In genomic region chr18:24530630-24531111, GRCh38 we compare ENCODE assay signal across 12 cellular contexts.
DNase-seq lines count a peak whose midpoint lies in the region; ATAC-seq, FAIRE-seq and TF ChIP-seq lines count a peak whose summit lies in the region.
"Had no signal": no experiment of that assay in that cellular context is flagged by ENCODE, and none has a peak within 500 bp of the region (broad histone marks: within the 10 kb centered on the region; RNA-seq: fewer than 3 reads in every experiment).

No MANE protein-coding gene starts in this region.

- peak; percentile 39 for DNase-seq in activated CD4-positive, alpha-beta T cell treated with anti-CD3 and anti-CD28 coated beads for 36 hours
- DNase-seq in activated CD4-positive, alpha-beta T cell treated with anti-CD3 and anti-CD28 coated beads, Interleukin-2, amount 50 U/mL, for 1 hour, result no peak
- DNase-seq in NOMO-1 treated with dmso at 0.1 percent for 144 hours (lab: John Stamatoyannopoulos, UW; ENCODE audit: unreplicated experiment) (peak; percentile 93), esophagus muscularis mucosa (ENCODE audit: extremely low spot score) (peak; percentile 75), small intestine (peak; percentile 30), spleen (no peak), coronary artery (ENCODE audit: low spot score) (no peak)
- DNase-seq: activated B cell treated with CpG ODN at 0.5 μM for 24 hours, BE2C, erythroblast had no signal

- TF ChIP-seq POLR2A in esophagus muscularis mucosa (IDR thresholded peaks at IDR 0.05; ENCODE audit: low read depth) (no peak), spleen (IDR thresholded peaks at IDR 0.05) (no peak)

- H3K4me1 ChIP-seq in esophagus muscularis mucosa, result peaks cover 0 to 6% (median 0%) of the 10 kb centered on the region in 4 donors
- H3K4me1 ChIP-seq in small intestine (ENCODE audit: control insufficient read depth in 2 of 2, insufficient read depth in 1 of 2, low read depth in 1 of 2, low read length in 1 of 2), result peaks cover 0 to 3% of the 10 kb centered on the region in 2 donors
- H3K4me1 ChIP-seq in spleen, result peaks cover 0 to 9% (median 0%) of the 10 kb centered on the region in 6 donors
- H3K4me1 ChIP-seq: BE2C had no signal

- peaks cover 5% of the 10 kb centered on the region for H3K4me1 Mint-ChIP-seq in activated CD4-positive, alpha-beta T cell treated with anti-CD3 and anti-CD28 coated beads for 36 hours
- H3K4me1 Mint-ChIP-seq: activated B cell treated with CpG ODN at 0.5 μM for 24 hours, IgD-negative memory B cell had no signal

- peak; percentile 91 for ATAC-seq in activated CD4-positive, alpha-beta T cell treated with anti-CD3 and anti-CD28 coated beads for 36 hours
- no peak for ATAC-seq in GM18858 (IDR thresholded peaks at IDR 0.05; ENCODE audit: unreplicated experiment)

- CTCF ChIA-PET in activated CD4-positive, alpha-beta T cell treated with anti-CD3 and anti-CD28 coated beads for 36 hours (lab: Charles Lee), result interaction anchor here (0.7 to 0.9 kb wide), 3 partner anchors 12 to 1805 kb away, joined by 3 to 4 read pairs (median 4); no protein-coding TSS in a partner anchor

- no peak for FAIRE-seq in small intestine (lab: Jason Lieb, UNC)

- no peak overlapping the region for H3K4me3 ChIP-seq in esophagus muscularis mucosa
- H3K4me3 ChIP-seq in small intestine (ENCODE audit: low read depth in 1 of 2, low read length in 2 of 2), result no peak overlapping the region
- H3K4me3 ChIP-seq in spleen, result no peak overlapping the region
- no peak overlapping the region for H3K4me3 ChIP-seq in coronary artery

- WGBS in esophagus muscularis mucosa, result 20% methylated on average over 6 of the region's 6 CpGs
- 27 to 34% (median 31%) methylated on average over 6 of the region's 6 CpGs for WGBS in small intestine, 3 donors
- WGBS in spleen, 5 donors, result 13 to 19% (median 14%) methylated on average over 6 of the region's 6 CpGs

- H3K9me3 Mint-ChIP-seq in activated CD4-positive, alpha-beta T cell treated with anti-CD3 and anti-CD28 coated beads for 36 hours (ENCODE audit: low read depth), result no peaks in the 10 kb centered on the region
- H3K9me3 Mint-ChIP-seq: activated B cell treated with CpG ODN at 0.5 μM for 24 hours had no signal

- intact Hi-C loops in activated CD4-positive, alpha-beta T cell treated with anti-CD3 and anti-CD28 coated beads for 36 hours (cut with DNase I, micrococcal nuclease), result no loop called here
- intact Hi-C loops in esophagus muscularis mucosa (cut with DNase I) (no loop called here), spleen (cut with DNase I; ENCODE audit: low total_unique reads) (no loop called here)

- H3K36me3 ChIP-seq in esophagus muscularis mucosa (no peaks in the 10 kb centered on the region), small intestine (ENCODE audit: control insufficient read depth in 2 of 2, insufficient read depth in 2 of 2, low read length in 2 of 2) (no peaks in the 10 kb centered on the region), spleen (no peaks in the 10 kb centered on the region)
- H3K36me3 ChIP-seq: BE2C had no signal

- TF ChIP-seq EP300 in esophagus muscularis mucosa (IDR thresholded peaks at IDR 0.05), result no peak

- H3K27ac Mint-ChIP-seq in activated CD4-positive, alpha-beta T cell treated with anti-CD3 and anti-CD28 coated beads for 36 hours, result no peak overlapping the region
- H3K27ac Mint-ChIP-seq: activated B cell treated with CpG ODN at 0.5 μM for 24 hours, IgD-negative memory B cell had no signal

- POLR2A ChIA-PET in activated CD4-positive, alpha-beta T cell treated with anti-CD3 and anti-CD28 coated beads for 36 hours (lab: Charles Lee), result no interaction called here

- TF ChIP-seq CTCF in esophagus muscularis mucosa (IDR thresholded peaks at IDR 0.05) (no peak), spleen (IDR thresholded peaks at IDR 0.05 in 8 of 11, conservative IDR thresholded peaks at IDR 0.05 in 3 of 11) (no peak), coronary artery (IDR thresholded peaks at IDR 0.05) (no peak)

- H3K9me3 ChIP-seq in esophagus muscularis mucosa (no peaks in the 10 kb centered on the region), small intestine (ENCODE audit: control insufficient read depth, low read depth) (no peaks in the 10 kb centered on the region), spleen (no peaks in the 10 kb centered on the region)
- H3K9me3 ChIP-seq: BE2C had no signal

- H3K27me3 ChIP-seq in esophagus muscularis mucosa (peaks cover 0 to 10% (median 0%) of the 10 kb centered on the region in 4 donors), small intestine (ENCODE audit: control insufficient read depth in 2 of 2, insufficient read depth in 2 of 2, low read length in 2 of 2) (peaks cover 0 to 2% of the 10 kb centered on the region in 2 donors), spleen (replicated peaks in 1 of 7) (peaks cover 0 to 28% (median 0%) of the 10 kb centered on the region in 7 donors)
- H3K27me3 ChIP-seq: BE2C had no signal

- no peak overlapping the region for H3K27ac ChIP-seq in esophagus muscularis mucosa (replicated peaks in 1 of 4)
- no peak overlapping the region for H3K27ac ChIP-seq in small intestine (ENCODE audit: low read depth in 1 of 2, low read length in 1 of 2)
- no peak overlapping the region for H3K27ac ChIP-seq in spleen
- no peak overlapping the region for H3K27ac ChIP-seq in coronary artery

- peaks cover 25% of the 10 kb centered on the region for H3K27me3 Mint-ChIP-seq in activated CD4-positive, alpha-beta T cell treated with anti-CD3 and anti-CD28 coated beads for 36 hours

- no peak overlapping the region for H3K4me3 Mint-ChIP-seq in activated CD4-positive, alpha-beta T cell treated with anti-CD3 and anti-CD28 coated beads for 36 hours
- H3K4me3 Mint-ChIP-seq: activated B cell treated with CpG ODN at 0.5 μM for 24 hours, IgD-negative memory B cell had no signal

- no peaks in the 10 kb centered on the region for H3K36me3 Mint-ChIP-seq in activated CD4-positive, alpha-beta T cell treated with anti-CD3 and anti-CD28 coated beads for 36 hours (ENCODE audit: low read depth)

Comparison
In these comparisons a context has a peak if more than half of its experiments do, and no peak if none do; other contexts are left out.
1. DNase-seq: peak in activated CD4-positive, alpha-beta T cell treated with anti-CD3 and anti-CD28 coated beads for 36 hours (single experiment), NOMO-1 treated with dmso at 0.1 percent for 144 hours (single experiment), esophagus muscularis mucosa (single experiment) and small intestine (single experiment); none in activated CD4-positive, alpha-beta T cell treated with anti-CD3 and anti-CD28 coated beads, Interleukin-2, amount 50 U/mL, for 1 hour (single experiment), spleen (single experiment) and coronary artery (single experiment).